In the genomic region with DNA sequence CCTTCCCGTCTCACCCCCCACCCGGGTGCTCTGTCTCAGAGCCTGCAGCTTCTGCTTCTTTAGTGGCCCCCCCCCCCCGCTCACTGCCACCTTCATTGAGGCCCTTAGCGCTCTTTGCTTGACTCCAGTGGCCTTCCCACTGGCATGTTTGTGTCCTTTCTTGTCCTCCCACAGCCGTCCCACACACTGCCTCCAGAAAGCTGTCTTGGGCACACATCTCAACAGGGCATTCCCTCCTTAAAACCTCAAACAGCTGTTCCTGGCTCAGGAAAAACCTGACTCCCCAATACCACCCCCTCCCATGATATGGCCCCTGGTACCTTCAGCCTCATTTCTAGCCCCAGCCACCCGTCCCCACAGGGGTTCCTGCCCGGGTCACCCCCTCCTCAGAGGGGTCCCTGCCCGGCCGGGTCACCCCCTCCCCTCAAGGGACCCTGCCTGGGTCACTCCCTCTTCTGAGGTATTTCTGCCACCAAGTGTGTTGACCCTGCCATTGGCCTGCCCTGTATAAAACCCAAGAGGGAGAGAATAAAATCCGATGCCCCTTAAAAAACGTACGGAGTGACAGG, we compare ENCODE assay signal across 1 cellular context.
TF ChIP-seq lines count a peak whose summit lies in the region.

No MANE protein-coding gene starts in this region.

TF ChIP-seq in SK-N-SH, 30 proteins besides CTCF, POLR2A, EP300 and RAD21 (continued from another document):
- TF ChIP-seq SMC3 (IDR thresholded peaks at IDR 0.05; ENCODE audit: low read depth, low read length): no peak
